Comparison of ENCODE assay signal across 27 cellular contexts in genomic region chr20:44724423-44725091, GRCh38. TPM values are rescaled to one million over a fixed set of nuclear protein-coding genes. Genes with fewer than 3 reads are reported as not detected.
DNase-seq lines count a peak whose midpoint lies in the region; ATAC-seq and TF ChIP-seq lines count a peak whose summit lies in the region.
"Had no signal": no experiment of that assay in that cellular context is flagged by ENCODE, and none has a peak within 500 bp of the region (broad histone marks: within the 10 kb centered on the region; RNA-seq: fewer than 3 reads in every experiment).

No MANE protein-coding gene starts in this region.

- ATAC-seq in Right ventricle myocardium inferior (no peak), T-helper 17 cell (no peak)

- no peak overlapping the region for H4K8ac ChIP-seq in neuronal stem cell (ENCODE audit: low read depth, low read length)

- H3K4me1 Mint-ChIP-seq in T-helper 17 cell = peaks cover 3% of the 10 kb centered on the region
- H3K4me1 Mint-ChIP-seq: CD4-positive, alpha-beta memory T cell had no signal

- H3K23ac ChIP-seq in neuronal stem cell (ENCODE audit: low read depth, low read length, poor library complexity) = peak overlapping the region; percentile 29

- H3K4me3 ChIP-seq in left ventricle myocardium inferior (no peak overlapping the region), esophagus muscularis mucosa (no peak overlapping the region), neuronal stem cell (ENCODE audit: low read length in 2 of 2) (no peak overlapping the region), foreskin fibroblast (ENCODE audit: low read depth in 1 of 2, low read length in 2 of 2) (no peak overlapping the region)
- H3K4me3 ChIP-seq: BLaER1 treated with 17β-estradiol and CSF1 and Interleukin-3, amounts not matched to agents 10 nM and 100 nM; MG63; SK-N-MC had no signal

- no peak for TF ChIP-seq EP300 in esophagus muscularis mucosa (IDR thresholded peaks at IDR 0.05)

- peak overlapping the region; percentile 42 for H3K18ac ChIP-seq in neuronal stem cell (ENCODE audit: low read length)

- no peak overlapping the region for H2AFZ ChIP-seq in neuronal stem cell (ENCODE audit: low read length)

- no peak overlapping the region for H3K4ac ChIP-seq in neuronal stem cell (ENCODE audit: low read length)

- no peak overlapping the region for H2BK12ac ChIP-seq in neuronal stem cell (ENCODE audit: low read length)

- H2BK5ac ChIP-seq in neuronal stem cell (ENCODE audit: low read length) = no peak overlapping the region

- H2BK15ac ChIP-seq in neuronal stem cell (ENCODE audit: low read length) = no peak overlapping the region

- H3K9ac ChIP-seq in neuronal stem cell (ENCODE audit: low read depth, low read length, poor library complexity) = peak overlapping the region; percentile 45

- no peak for TF ChIP-seq CTCF in left ventricle myocardium inferior (IDR thresholded peaks at IDR 0.05; ENCODE audit: borderline replicate concordance)
- TF ChIP-seq CTCF in esophagus muscularis mucosa (IDR thresholded peaks at IDR 0.05) = no peak
- no peak for TF ChIP-seq CTCF in foreskin fibroblast (IDR thresholded peaks at IDR 0.05; ENCODE audit: low read depth, low read length)

- no peak overlapping the region for H4K91ac ChIP-seq in neuronal stem cell (ENCODE audit: low read depth, low read length, poor library complexity)

- H3K9me3 ChIP-seq in left ventricle myocardium inferior (replicated peaks) (no peaks in the 10 kb centered on the region), esophagus muscularis mucosa (no peaks in the 10 kb centered on the region), neuronal stem cell (replicated peaks in 1 of 2; ENCODE audit: control insufficient read depth in 2 of 2, insufficient read depth in 1 of 2, low read depth in 1 of 2, low read length in 2 of 2) (no peaks in the 10 kb centered on the region), T-helper 17 cell (ENCODE audit: control insufficient read depth, low read length, poor library complexity, severe bottlenecking) (no peaks in the 10 kb centered on the region)
- H3K9me3 ChIP-seq: BLaER1 treated with 17β-estradiol and CSF1 and Interleukin-3, amounts not matched to agents 10 nM and 100 nM; MG63 had no signal

- H3K79me1 ChIP-seq in neuronal stem cell (ENCODE audit: low read depth, low read length) = no peaks in the 10 kb centered on the region

- no peak overlapping the region for H3K4me2 ChIP-seq in neuronal stem cell (ENCODE audit: insufficient read depth, low read length, poor library complexity, severe bottlenecking)

- no peak overlapping the region for H3K27ac ChIP-seq in left ventricle myocardium inferior (replicated peaks)
- H3K27ac ChIP-seq in esophagus muscularis mucosa (replicated peaks in 1 of 4) = peak overlapping the region; percentile 30 to 88 (median 58)
- H3K27ac ChIP-seq in neuronal stem cell (replicated peaks; ENCODE audit: low read length) = no peak overlapping the region
- H3K27ac ChIP-seq: 22Rv1, SK-N-MC had no signal

- peaks cover 5% of the 10 kb centered on the region for H3K27me3 Mint-ChIP-seq in T-helper 17 cell
- H3K27me3 Mint-ChIP-seq: CD4-positive, alpha-beta memory T cell had no signal

- WGBS in esophagus muscularis mucosa = 65% methylated on average over 6 of the region's 26 CpGs
- no CpG with 5 or more reads among the region's 26 CpGs for WGBS in neuronal stem cell (ENCODE audit: extremely low coverage in 2 of 2, insufficient read length in 2 of 2, insufficient replicate concordance in 1 of 2), 2 donors

- H3K36me3 ChIP-seq in left ventricle myocardium inferior (no peaks in the 10 kb centered on the region), esophagus muscularis mucosa (peaks cover 0 to 22% (median 7%) of the 10 kb centered on the region in 4 donors), neuronal stem cell (replicated peaks in 1 of 2; ENCODE audit: control insufficient read depth in 2 of 2, insufficient read depth in 2 of 2, low read length in 2 of 2) (no peaks in the 10 kb centered on the region)
- H3K36me3 ChIP-seq: BLaER1 treated with 17β-estradiol and CSF1 and Interleukin-3, amounts not matched to agents 10 nM and 100 nM; MG63 had no signal

- H3K27me3 ChIP-seq in left ventricle myocardium inferior (ENCODE audit: low read depth) = no peaks in the 10 kb centered on the region
- H3K27me3 ChIP-seq in esophagus muscularis mucosa = no peaks in the 10 kb centered on the region
- H3K27me3 ChIP-seq in neuronal stem cell (ENCODE audit: control insufficient read depth in 3 of 3, insufficient read depth in 3 of 3, low read depth in 1 of 3, low read length in 3 of 3) = no peaks in the 10 kb centered on the region
- H3K27me3 ChIP-seq: BLaER1 treated with 17β-estradiol and CSF1 and Interleukin-3, amounts not matched to agents 10 nM and 100 nM; MG63 had no signal

- H2BK120ac ChIP-seq in neuronal stem cell (ENCODE audit: low read depth, low read length) = no peak overlapping the region

- intact Hi-C loops in Right ventricle myocardium inferior (cut with DNase I) = no loop called here
- intact Hi-C loops in left ventricle myocardium inferior (cut with micrococcal nuclease) = no loop called here
- intact Hi-C loops in esophagus muscularis mucosa (cut with DNase I) = no loop called here

- peak; percentile 55 for DNase-seq in Right ventricle myocardium inferior (ENCODE audit: missing footprints)
- DNase-seq in left ventricle myocardium inferior = no peak
- DNase-seq in esophagus muscularis mucosa (ENCODE audit: extremely low spot score) = no peak
- DNase-seq in neuronal stem cell (ENCODE audit: low spot score) = no peak
- no peak for DNase-seq in NOMO-1 (lab: John Stamatoyannopoulos, UW; ENCODE audit: unreplicated experiment in 2 of 2)
- no peak for DNase-seq in foreskin fibroblast
- no peak for DNase-seq in T-helper 17 cell
- DNase-seq: CD4-positive, alpha-beta memory T cell; COR-L47; DMS53; H9; IMR-90; KG1; MG63; NCI-H1105 treated with DMSO at 0.1 percent for 48 hours; NCI-H146; NCI-H1930; NCI-H2107; NCI-H446; NCI-H526; NCI-H82; NK-92 treated with Interleukin-12 subunit alpha and Interleukin-12 subunit beta, amount 100 ng/mL, for 24 hours; SIG-M5 had no signal

- H3K14ac ChIP-seq in neuronal stem cell (ENCODE audit: low read length) = no peak overlapping the region

- peak overlapping the region; percentile 42 for H2AK5ac ChIP-seq in neuronal stem cell (ENCODE audit: low read depth, low read length)

- no peak for TF ChIP-seq POLR2A in esophagus muscularis mucosa (IDR thresholded peaks at IDR 0.05; ENCODE audit: low read depth)

- no peak overlapping the region for H3K27ac Mint-ChIP-seq in T-helper 17 cell
- H3K27ac Mint-ChIP-seq: CD4-positive, alpha-beta memory T cell had no signal

- H3K4me1 ChIP-seq in left ventricle myocardium inferior = peaks cover 36% of the 10 kb centered on the region
- peaks cover 30 to 63% (median 41%) of the 10 kb centered on the region in 4 donors for H3K4me1 ChIP-seq in esophagus muscularis mucosa
- H3K4me1 ChIP-seq in neuronal stem cell (ENCODE audit: control insufficient read depth in 2 of 2, insufficient read depth in 1 of 2, low read depth in 1 of 2, low read length in 2 of 2) = peaks cover 0 to 6% of the 10 kb centered on the region in 2 donors

- H3K36me3 Mint-ChIP-seq in T-helper 17 cell (ENCODE audit: low read depth) = peaks cover 2% of the 10 kb centered on the region
- H3K36me3 Mint-ChIP-seq: CD4-positive, alpha-beta memory T cell had no signal

- H3K4me3 Mint-ChIP-seq in T-helper 17 cell = no peak overlapping the region
- H3K4me3 Mint-ChIP-seq: CD4-positive, alpha-beta memory T cell; H9 had no signal

RNA-seq across cellular contexts. Expression of gene CCN5, which starts 9.4 kb away (rescaled TPM):
- total RNA-seq in Right ventricle myocardium inferior (13.6 TPM), left ventricle myocardium inferior (37.0 TPM), esophagus muscularis mucosa (100 to 1,000 TPM; 350 to 833 (median 456) TPM), T-helper 17 cell (not detected)
- not detected for polyA plus RNA-seq in neuronal stem cell (2013, experiment 1 of 2)
- polyA plus RNA-seq in neuronal stem cell (2013, experiment 2 of 2) = not detected
- total RNA-seq: CD4-positive, alpha-beta memory T cell; Daoy; H9; IMR-90 had no signal
- polyA plus RNA-seq: CD4-positive, alpha-beta memory T cell; IMR-90 had no signal

RNA-seq across cellular contexts. Expression of gene KCNK15, which starts 21.1 kb away (rescaled TPM):
- total RNA-seq in Right ventricle myocardium inferior (0.32 TPM), left ventricle myocardium inferior (0.33 TPM), esophagus muscularis mucosa (1 to 10 TPM; 3.6 to 5.6 (median 5.0) TPM), T-helper 17 cell (not detected)
- polyA plus RNA-seq in neuronal stem cell (2013, experiment 1 of 2) = 0.08 TPM
- polyA plus RNA-seq in neuronal stem cell (2013, experiment 2 of 2) = 0.04 TPM
- total RNA-seq: CD4-positive, alpha-beta memory T cell; Daoy; IMR-90 had no signal
- polyA plus RNA-seq: CD4-positive, alpha-beta memory T cell; IMR-90 had no signal

Comparison
In these comparisons a context has a peak if more than half of its experiments do, and no peak if none do; other contexts are left out.
1. H3K27ac ChIP-seq: peak in esophagus muscularis mucosa (4 of 4); none in left ventricle myocardium inferior (single experiment) and neuronal stem cell (single experiment).
2. RNA of gene CCN5, which starts 9.4 kb away (total RNA-seq): 350 to 833 TPM in esophagus muscularis mucosa, 37.0 TPM in left ventricle myocardium inferior (single experiment) and 13.6 TPM in Right ventricle myocardium inferior (single experiment); not detected in T-helper 17 cell; every median in the first group is over 10 times any median in the second.